ENCODE assay signal across 1 cellular context in genomic region chr7:98251251-98251843, GRCh38.
TF ChIP-seq lines count a peak whose summit lies in the region.

No MANE protein-coding gene starts in this region.

TF ChIP-seq in IMR-90, 13 proteins besides CTCF, POLR2A, EP300 and RAD21 (continued from another document):
- TF ChIP-seq USF2 (IDR thresholded peaks at IDR 0.05; ENCODE audit: low read depth, low read length) = no peak
- no peak for TF ChIP-seq RCOR1 (IDR thresholded peaks at IDR 0.05; ENCODE audit: insufficient replicate concordance, low read length)
- no peak for TF ChIP-seq CHD1 (IDR thresholded peaks at IDR 0.05; ENCODE audit: low read depth, low read length)
- no peak for TF ChIP-seq NFE2L2 (IDR thresholded peaks at IDR 0.05; ENCODE audit: low read depth, low read length)
- no peak for TF ChIP-seq MAZ (IDR thresholded peaks at IDR 0.05; ENCODE audit: borderline replicate concordance, low read depth, low read length)
